1 cellular context compared by ENCODE assay signal in genomic region chr21:37075214-37075770, GRCh38.
TF ChIP-seq lines count a peak whose summit lies in the region.

No MANE protein-coding gene starts in this region.

TF ChIP-seq in endothelial cell of umbilical vein, 7 proteins besides CTCF, POLR2A, EP300 and RAD21:
- TF ChIP-seq POLR2AphosphoS5 (IDR thresholded peaks at IDR 0.05; ENCODE audit: insufficient read depth, low read depth, low read length) (no peak), MAX (IDR thresholded peaks at IDR 0.05; ENCODE audit: insufficient read depth, insufficient read length) (no peak), EZH2 (IDR thresholded peaks at IDR 0.05; ENCODE audit: borderline replicate concordance, low read depth, low read length, severe bottlenecking) (no peak), MYC (IDR thresholded peaks at IDR 0.05; ENCODE audit: low read depth, low read length) (no peak)
